17 cellular contexts compared by ENCODE assay signal in genomic region chr20:51680067-51680749, GRCh38.
"Had no signal": no experiment of that assay in that cellular context is flagged by ENCODE, and none has a peak within 500 bp of the region (broad histone marks: within the 10 kb centered on the region; RNA-seq: fewer than 3 reads in every experiment).

No MANE protein-coding gene starts in this region.

- H3K4me3 Mint-ChIP-seq: activated B cell treated with CpG ODN at 0.5 μM for 24 hours; activated CD4-positive, alpha-beta memory T cell treated with anti-CD3 and anti-CD28 coated beads for 36 hours; activated CD8-positive, alpha-beta memory T cell treated with anti-CD3 and anti-CD28 coated beads, Interleukin-2, amount 10 ng/mL, durations not matched to agents 7 days and 5 days; activated naive CD8-positive, alpha-beta T cell treated with anti-CD3 and anti-CD28 coated beads for 36 hours; activated T-helper 17 cell treated with anti-CD3 and anti-CD28 coated beads, Interleukin-2, amount 50 U/mL, for 72 hours; mesothelial cell of epicardium; natural killer cell treated with Interleukin-12 subunit alpha and Interleukin-12 subunit beta and Interleukin-15 and Interleukin-18, amount 100 ng/mL, for 72 hours had no signal

- H3K9me3 Mint-ChIP-seq: activated B cell treated with CpG ODN at 0.5 μM for 24 hours; activated CD4-positive, alpha-beta memory T cell treated with anti-CD3 and anti-CD28 coated beads for 36 hours; activated naive CD8-positive, alpha-beta T cell treated with anti-CD3 and anti-CD28 coated beads for 36 hours; activated T-helper 17 cell treated with anti-CD3 and anti-CD28 coated beads, Interleukin-2, amount 50 U/mL, for 72 hours; mesothelial cell of epicardium; natural killer cell treated with Interleukin-12 subunit alpha and Interleukin-12 subunit beta and Interleukin-15 and Interleukin-18, amount 100 ng/mL, for 72 hours had no signal

- ATAC-seq: activated CD8-positive, alpha-beta memory T cell treated with anti-CD3 and anti-CD28 coated beads, Interleukin-2, amount 10 ng/mL, durations not matched to agents 7 days and 5 days; activated T-helper 17 cell treated with anti-CD3 and anti-CD28 coated beads, Interleukin-2, amount 50 U/mL, for 72 hours; body of pancreas; left lobe of liver; natural killer cell treated with Interleukin-12 subunit alpha and Interleukin-12 subunit beta and Interleukin-15 and Interleukin-18, amount 100 ng/mL, for 72 hours had no signal

- H3K27me3 Mint-ChIP-seq: natural killer cell treated with Interleukin-12 subunit alpha and Interleukin-12 subunit beta and Interleukin-15 and Interleukin-18, amount 100 ng/mL, for 72 hours had no signal

- H3K36me3 Mint-ChIP-seq: activated CD4-positive, alpha-beta memory T cell treated with anti-CD3 and anti-CD28 coated beads for 36 hours; activated CD8-positive, alpha-beta memory T cell treated with anti-CD3 and anti-CD28 coated beads, Interleukin-2, amount 10 ng/mL, durations not matched to agents 7 days and 5 days; activated naive CD8-positive, alpha-beta T cell treated with anti-CD3 and anti-CD28 coated beads for 36 hours; natural killer cell treated with Interleukin-12 subunit alpha and Interleukin-12 subunit beta and Interleukin-15 and Interleukin-18, amount 100 ng/mL, for 72 hours had no signal

- DNase-seq: activated B cell treated with CpG ODN at 0.5 μM for 24 hours; activated CD4-positive, alpha-beta memory T cell treated with anti-CD3 and anti-CD28 coated beads for 36 hours; activated CD4-positive, alpha-beta T cell treated with anti-CD3 and anti-CD28 coated beads for 4 hours; activated CD8-positive, alpha-beta memory T cell treated with anti-CD3 and anti-CD28 coated beads, Interleukin-2, amount 10 ng/mL, durations not matched to agents 7 days and 5 days; activated naive CD4-positive, alpha-beta T cell; activated naive CD8-positive, alpha-beta T cell treated with anti-CD3 and anti-CD28 coated beads for 36 hours; body of pancreas; head of caudate nucleus; occipital lobe; posterior cingulate gyrus; stimulated activated naive CD4-positive, alpha-beta T cell; T-helper 9 cell; thyroid gland had no signal

- H3K4me1 Mint-ChIP-seq: activated B cell treated with CpG ODN at 0.5 μM for 24 hours; activated CD8-positive, alpha-beta memory T cell treated with anti-CD3 and anti-CD28 coated beads, Interleukin-2, amount 10 ng/mL, durations not matched to agents 7 days and 5 days; activated naive CD8-positive, alpha-beta T cell treated with anti-CD3 and anti-CD28 coated beads for 36 hours; activated T-helper 17 cell treated with anti-CD3 and anti-CD28 coated beads, Interleukin-2, amount 50 U/mL, for 72 hours; mesothelial cell of epicardium had no signal

- H3K27ac Mint-ChIP-seq: activated B cell treated with CpG ODN at 0.5 μM for 24 hours; activated CD4-positive, alpha-beta memory T cell treated with anti-CD3 and anti-CD28 coated beads for 36 hours; activated CD8-positive, alpha-beta memory T cell treated with anti-CD3 and anti-CD28 coated beads, Interleukin-2, amount 10 ng/mL, durations not matched to agents 7 days and 5 days; activated naive CD8-positive, alpha-beta T cell treated with anti-CD3 and anti-CD28 coated beads for 36 hours; activated T-helper 17 cell treated with anti-CD3 and anti-CD28 coated beads, Interleukin-2, amount 50 U/mL, for 72 hours; mesothelial cell of epicardium; natural killer cell treated with Interleukin-12 subunit alpha and Interleukin-12 subunit beta and Interleukin-15 and Interleukin-18, amount 100 ng/mL, for 72 hours had no signal
